1 cellular context compared by ENCODE assay signal in genomic region chr6:98880486-98880885, GRCh38.
TF ChIP-seq lines count a peak whose summit lies in the region.

No MANE protein-coding gene starts in this region.

TF ChIP-seq in GM12878, 131 proteins besides CTCF, POLR2A, EP300 and RAD21 (continued from another document):
- TF ChIP-seq E2F8 (IDR thresholded peaks at IDR 0.05; ENCODE audit: low read depth, partially characterized antibody) (no peak), ZBTB4 (CRISPR knock-in tag; IDR thresholded peaks at IDR 0.05) (no peak)
